Comparison of ENCODE assay signal across 27 cellular contexts in the genomic region with DNA sequence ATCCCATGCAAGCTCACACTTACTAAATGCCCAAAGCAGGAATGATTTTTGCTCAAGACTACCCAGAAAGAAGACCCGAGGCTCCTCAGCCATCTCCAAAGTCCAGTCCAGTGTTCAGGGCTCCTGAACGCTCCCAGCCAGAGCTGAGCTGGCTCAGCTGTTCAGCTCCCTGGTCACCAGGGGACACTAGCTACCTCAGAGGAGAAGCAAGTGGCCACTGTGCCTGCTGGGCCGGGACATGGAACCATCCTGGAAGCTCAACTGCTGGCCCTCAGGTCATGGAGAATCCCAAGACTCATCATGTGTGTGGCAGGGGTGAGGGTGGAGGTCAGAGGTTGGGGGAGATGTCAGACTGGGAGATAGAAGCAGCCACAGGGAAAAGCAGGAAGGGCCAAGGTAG.
DNase-seq lines count a peak whose midpoint lies in the region; ATAC-seq, FAIRE-seq and TF ChIP-seq lines count a peak whose summit lies in the region.
"Had no signal": no experiment of that assay in that cellular context is flagged by ENCODE, and none has a peak within 500 bp of the region (broad histone marks: within the 10 kb centered on the region; RNA-seq: fewer than 3 reads in every experiment).

No MANE protein-coding gene starts in this region.

- no peak overlapping the region for H4K5ac ChIP-seq in H1 (ENCODE audit: insufficient read length, low read depth, low read length)

- H4K20me1 ChIP-seq in H1 (replicated peaks in 1 of 2; ENCODE audit: control insufficient read depth in 1 of 2, insufficient read depth in 2 of 2, low read length in 2 of 2) (no peaks in the 10 kb centered on the region), mammary epithelial cell (ENCODE audit: insufficient read depth, low read length) (no peaks in the 10 kb centered on the region)

- DNase-seq in Caki2 (ENCODE audit: low read depth) (peak; percentile 18), H1 (ENCODE audit: low read depth in 1 of 2, low spot score in 2 of 2) (no peak), kidney tubule cell (ENCODE audit: low spot score) (peak; percentile 30), renal cortical epithelial cell (ENCODE audit: low read depth) (peak; percentile 13), NCI-H510A treated with DMSO at 0.1 percent for 48 hours (lab: John Stamatoyannopoulos, UW) (no peak), mammary epithelial cell (no peak)
- DNase-seq: Calu3; CD8-positive, alpha-beta memory T cell; DND-41; NCI-H1092; NCI-H1417 treated with DMSO at 0.1 percent for 48 hours; NCI-H187; NCI-H2081 treated with DMSO at 0.1 percent for 48 hours; NCI-H2171; NCI-H226; NCI-H524; NCI-H774; SJCRH30 had no signal

- H3K4me2 ChIP-seq in H1 (ENCODE audit: insufficient read depth in 1 of 2, low read depth in 2 of 2, low read length in 2 of 2), result no peak overlapping the region
- no peak overlapping the region for H3K4me2 ChIP-seq in mammary epithelial cell (ENCODE audit: insufficient read depth, low read depth, low read length)
- H3K4me2 ChIP-seq: KMS-11 had no signal

- no peak overlapping the region for H2BK20ac ChIP-seq in H1 (ENCODE audit: low read length)

- no peaks in the 10 kb centered on the region for H3K4me1 ChIP-seq in H1 (replicated peaks in 1 of 4; ENCODE audit: control insufficient read depth in 3 of 4, insufficient read depth in 4 of 4, low read length in 3 of 4)
- H3K4me1 ChIP-seq in mammary epithelial cell (ENCODE audit: insufficient read depth, low read length), result no peaks in the 10 kb centered on the region
- H3K4me1 ChIP-seq: SJCRH30 had no signal

- H3K9me3 ChIP-seq in H1 (ENCODE audit: insufficient read depth in 2 of 2, low read depth in 1 of 2, low read length in 1 of 2) (no peaks in the 10 kb centered on the region), mammary epithelial cell (replicated peaks; ENCODE audit: insufficient read depth, low read length) (no peaks in the 10 kb centered on the region)
- H3K9me3 ChIP-seq: SJCRH30 had no signal

- H4K91ac ChIP-seq in H1 (replicated peaks; ENCODE audit: insufficient read length, low read length), result no peak overlapping the region

- H3K9ac ChIP-seq in H1 (replicated peaks in 1 of 4; ENCODE audit: extremely low read depth in 1 of 4, low read depth in 3 of 4, low read length in 3 of 4) (no peak overlapping the region), mammary epithelial cell (ENCODE audit: insufficient read depth, low read length) (no peak overlapping the region)
- H3K9ac ChIP-seq: KMS-11 had no signal

- H2BK5ac ChIP-seq in H1 (ENCODE audit: low read depth, low read length), result no peak overlapping the region

- no peaks in the 10 kb centered on the region for H3K27me3 ChIP-seq in H1 (replicated peaks in 1 of 4; ENCODE audit: control insufficient read depth in 3 of 4, extremely low read depth in 1 of 4, insufficient read depth in 3 of 4, low read length in 3 of 4)
- H3K27me3 ChIP-seq in mammary epithelial cell (ENCODE audit: insufficient read depth, low read length), result no peaks in the 10 kb centered on the region

- H3K14ac ChIP-seq in H1 (ENCODE audit: insufficient read length), result no peak overlapping the region

- H3K79me2 ChIP-seq in H1 (ENCODE audit: control insufficient read depth in 1 of 2, insufficient read depth in 2 of 2, low read length in 2 of 2), result no peaks in the 10 kb centered on the region
- peaks cover 21% of the 10 kb centered on the region for H3K79me2 ChIP-seq in mammary epithelial cell (ENCODE audit: insufficient read depth, low read length)

- H3K18ac ChIP-seq in H1 (ENCODE audit: extremely low read depth, low read length), result no peak overlapping the region

- H2AFZ ChIP-seq in H1 (ENCODE audit: low read length) (no peak overlapping the region), mammary epithelial cell (ENCODE audit: low read depth, low read length) (no peak overlapping the region)

- H3K4ac ChIP-seq in H1 (replicated peaks; ENCODE audit: insufficient read length, low read depth, low read length), result no peak overlapping the region

- H3K36me3 ChIP-seq in H1 (ENCODE audit: control insufficient read depth in 2 of 4, insufficient read depth in 4 of 4, low read length in 3 of 4) (no peaks in the 10 kb centered on the region), mammary epithelial cell (ENCODE audit: insufficient read depth, low read length) (no peaks in the 10 kb centered on the region)
- H3K36me3 ChIP-seq: SJCRH30 had no signal

- H4K8ac ChIP-seq in H1 (ENCODE audit: extremely low read depth, insufficient read depth, low read length), result 0 out of 2 replicates have a peak overlapping the region, but pooled peaks have one; percentile 45

- H2BK12ac ChIP-seq in H1 (ENCODE audit: low read depth, low read length), result no peak overlapping the region

- intact Hi-C loops in mammary epithelial cell (cut with micrococcal nuclease), result no loop called here

- in situ Hi-C loops in Caki2 (cut with HindIII; ENCODE audit: low pct_unique_long_range_greater_than_20kb, low sequenced_read_pairs), result no loop called here
- in situ Hi-C loops in mammary epithelial cell (cut with MboI; ENCODE audit: low sequenced_read_pairs in 2 of 2), result no loop called here

- dilution Hi-C loops in mammary epithelial cell (cut with HindIII; ENCODE audit: low sequenced_read_pairs), result no loop called here

- H2BK120ac ChIP-seq in H1 (replicated peaks; ENCODE audit: low read depth, low read length), result no peak overlapping the region

- no peak for TF ChIP-seq EP300 in H1 (IDR thresholded peaks at IDR 0.05; ENCODE audit: borderline replicate concordance in 1 of 2, low read depth in 2 of 2, low read length in 2 of 2)

- TF ChIP-seq CTCF in H1 (IDR thresholded peaks at IDR 0.05; ENCODE audit: control extremely low read depth in 1 of 3, insufficient read depth in 1 of 3, low read depth in 1 of 3, low read length in 3 of 3), result no peak
- TF ChIP-seq CTCF in mammary epithelial cell (conservative IDR thresholded peaks at IDR 0.05 in 1 of 2, IDR thresholded peaks at IDR 0.05 in 1 of 2; ENCODE audit: extremely low read depth in 1 of 2, insufficient read depth in 1 of 2, low read depth in 1 of 2, low read length in 2 of 2), result no peak

- no peaks in the 10 kb centered on the region for H3K79me1 ChIP-seq in H1 (ENCODE audit: low read depth, low read length)

- CTCF ChIA-PET in H1 (lab: Charles Lee; ENCODE audit: partially characterized antibody), result interaction anchor here (0.5 to 3.2 kb wide), 8 partner anchors 18 to 335 kb away, joined by 3 to 10 read pairs (median 4); no protein-coding TSS in a partner anchor
- CTCF ChIA-PET in mammary epithelial cell (lab: Charles Lee; ENCODE audit: low non-redundant PET), result no interaction called here

- FAIRE-seq in H1 (lab: Jason Lieb, UNC), result no peak
- FAIRE-seq: A204.1, GM12892, GM19239, H54 had no signal

- POLR2A ChIA-PET in H1 (lab: Charles Lee; ENCODE audit: partially characterized antibody), result no interaction called here

- no peak for TF ChIP-seq POLR2A in H1 (IDR thresholded peaks at IDR 0.05; ENCODE audit: control extremely low read depth in 1 of 2, low read depth in 2 of 2, low read length in 2 of 2)

- no peak overlapping the region for H2AK5ac ChIP-seq in H1 (ENCODE audit: low read depth, low read length)

- ATAC-seq in HG02678 (IDR thresholded peaks at IDR 0.05; ENCODE audit: unreplicated experiment) (no peak), GM18867 (IDR thresholded peaks at IDR 0.05; ENCODE audit: unreplicated experiment) (no peak)
- ATAC-seq: SK-N-SH treated with all-trans-retinoic acid at 6 μM for 48 hours had no signal

- no peak overlapping the region for H3K27ac ChIP-seq in H1 (ENCODE audit: low read depth, low read length)
- no peak overlapping the region for H3K27ac ChIP-seq in mammary epithelial cell (ENCODE audit: insufficient read depth, low read depth, low read length)
- H3K27ac ChIP-seq: C4-2B, KMS-11, SJCRH30 had no signal

- no peaks in the 10 kb centered on the region for H3K23me2 ChIP-seq in H1 (ENCODE audit: low read depth, low read length)

- no peak overlapping the region for H2BK15ac ChIP-seq in H1 (ENCODE audit: low read length)

- TF ChIP-seq RAD21 in H1 (IDR thresholded peaks at IDR 0.05 in 1 of 2, conservative IDR thresholded peaks at IDR 0.05 in 1 of 2; ENCODE audit: low read depth in 2 of 2, low read length in 2 of 2), result no peak; a peak in 1 of 4 replicates

- BruUV-seq in mammary epithelial cell (replicated peaks; lab: Mats Ljungman, UMichigan), result no TSS peak

- H3K4me3 ChIP-seq in H1 (ENCODE audit: extremely low read depth in 1 of 4, insufficient read depth in 2 of 4, low read depth in 3 of 4, low read length in 4 of 4) (no peak overlapping the region), mammary epithelial cell (replicated peaks in 1 of 3; ENCODE audit: insufficient read depth in 1 of 3, low read depth in 2 of 3, low read length in 3 of 3) (no peak overlapping the region)
- H3K4me3 ChIP-seq: SJCRH30 had no signal

- no peak overlapping the region for H3K23ac ChIP-seq in H1 (ENCODE audit: insufficient read length)

- 90% methylated on average over 3 of the region's 3 CpGs; no CpG with 5 or more reads in 1 of the 2 experiments for WGBS in H1 (ENCODE audit: extremely low coverage in 1 of 2, insufficient coverage in 1 of 2, insufficient read length in 1 of 2, insufficient replicate concordance in 2 of 2, low coverage in 1 of 2, low lambda C conversion rate in 2 of 2, missing lambda C conversion rate in 1 of 2), 2 experiments
- 93% methylated on average over 2 of the region's 3 CpGs for WGBS in mammary epithelial cell (ENCODE audit: low coverage, missing lambda C conversion rate)

- no peak overlapping the region for H3K56ac ChIP-seq in H1 (replicated peaks; ENCODE audit: insufficient read length, low read depth, low read length)

TF ChIP-seq in H1, 55 proteins besides CTCF, POLR2A, EP300 and RAD21:
- TF ChIP-seq RBBP5 (IDR thresholded peaks at IDR 0.05; ENCODE audit: borderline replicate concordance, low read depth, low read length), result no peak

Comparison
In these comparisons a context has a peak if more than half of its experiments do, and no peak if none do; other contexts are left out.
1. DNase-seq: peak in Caki2 (single experiment), kidney tubule cell (single experiment) and renal cortical epithelial cell (single experiment); none in H1 (0 of 2), NCI-H510A treated with DMSO at 0.1 percent for 48 hours (single experiment) and mammary epithelial cell (single experiment).